ENCODE assay signal across 2 cellular contexts in the genomic region with DNA sequence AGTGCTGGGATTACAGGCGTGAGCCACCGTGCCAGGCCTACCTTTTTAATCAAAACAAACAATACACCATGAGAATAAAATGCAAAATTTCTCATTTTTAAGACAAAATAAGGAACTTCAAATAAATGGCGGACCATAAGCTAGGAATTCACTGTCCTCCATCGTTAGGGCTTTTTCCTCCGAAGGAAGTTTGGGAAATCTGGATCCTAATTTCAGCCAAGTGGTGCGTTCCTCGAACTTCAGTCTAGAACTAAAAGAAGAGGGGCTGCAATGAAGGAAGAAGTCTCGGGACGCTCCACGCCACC.
TF ChIP-seq lines count a peak whose summit lies in the region.

No MANE protein-coding gene starts in this region.

TF ChIP-seq in SK-N-SH, 30 proteins besides CTCF, POLR2A, EP300 and RAD21 (continued from another document):
- TF ChIP-seq, protein P1, sequence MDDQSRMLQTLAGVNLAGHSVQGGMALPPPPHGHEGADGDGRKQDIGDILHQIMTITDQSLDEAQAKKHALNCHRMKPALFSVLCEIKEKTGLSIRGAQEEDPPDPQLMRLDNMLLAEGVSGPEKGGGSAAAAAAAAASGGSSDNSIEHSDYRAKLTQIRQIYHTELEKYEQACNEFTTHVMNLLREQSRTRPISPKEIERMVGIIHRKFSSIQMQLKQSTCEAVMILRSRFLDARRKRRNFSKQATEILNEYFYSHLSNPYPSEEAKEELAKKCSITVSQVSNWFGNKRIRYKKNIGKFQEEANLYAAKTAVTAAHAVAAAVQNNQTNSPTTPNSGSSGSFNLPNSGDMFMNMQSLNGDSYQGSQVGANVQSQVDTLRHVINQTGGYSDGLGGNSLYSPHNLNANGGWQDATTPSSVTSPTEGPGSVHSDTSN (IDR thresholded peaks at IDR 0.05): no peak
- no peak for TF ChIP-seq RFX5 (IDR thresholded peaks at IDR 0.05; ENCODE audit: low read length)
- TF ChIP-seq MEF2A (IDR thresholded peaks at IDR 0.05; ENCODE audit: borderline replicate concordance, low read depth): no peak
- TF ChIP-seq TEAD4 (IDR thresholded peaks at IDR 0.05; ENCODE audit: borderline replicate concordance, insufficient read depth): no peak
- no peak for TF ChIP-seq SIN3A (IDR thresholded peaks at IDR 0.05; ENCODE audit: borderline replicate concordance, low read depth, low read length)

TF ChIP-seq in SK-N-SH treated with all-trans-retinoic acid at 6 μM for 48 hours, 23 proteins besides CTCF, POLR2A, EP300 and RAD21 (continued from another document):
- TF ChIP-seq, protein P2, sequence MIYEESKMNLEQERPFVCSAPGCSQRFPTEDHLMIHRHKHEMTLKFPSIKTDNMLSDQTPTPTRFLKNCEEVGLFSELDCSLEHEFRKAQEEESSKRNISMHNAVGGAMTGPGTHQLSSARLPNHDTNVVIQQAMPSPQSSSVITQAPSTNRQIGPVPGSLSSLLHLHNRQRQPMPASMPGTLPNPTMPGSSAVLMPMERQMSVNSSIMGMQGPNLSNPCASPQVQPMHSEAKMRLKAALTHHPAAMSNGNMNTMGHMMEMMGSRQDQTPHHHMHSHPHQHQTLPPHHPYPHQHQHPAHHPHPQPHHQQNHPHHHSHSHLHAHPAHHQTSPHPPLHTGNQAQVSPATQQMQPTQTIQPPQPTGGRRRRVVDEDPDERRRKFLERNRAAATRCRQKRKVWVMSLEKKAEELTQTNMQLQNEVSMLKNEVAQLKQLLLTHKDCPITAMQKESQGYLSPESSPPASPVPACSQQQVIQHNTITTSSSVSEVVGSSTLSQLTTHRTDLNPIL (CRISPR knock-in tag; IDR thresholded peaks at IDR 0.05; ENCODE audit: low read depth): no peak
- TF ChIP-seq ZFP30 (CRISPR knock-in tag; IDR thresholded peaks at IDR 0.05) (no peak), ZC3H10 (CRISPR knock-in tag; IDR thresholded peaks at IDR 0.05) (no peak), RARB (CRISPR knock-in tag; IDR thresholded peaks at IDR 0.05) (no peak), ZNF70 (CRISPR knock-in tag; IDR thresholded peaks at IDR 0.05) (no peak), ESRRG (CRISPR knock-in tag; IDR thresholded peaks at IDR 0.05) (no peak), TOX (CRISPR knock-in tag; IDR thresholded peaks at IDR 0.05; ENCODE audit: borderline replicate concordance) (no peak), PPARA (CRISPR knock-in tag; IDR thresholded peaks at IDR 0.05; ENCODE audit: borderline replicate concordance) (no peak), BACH2 (CRISPR knock-in tag; IDR thresholded peaks at IDR 0.05; ENCODE audit: borderline replicate concordance) (no peak)
- TF ChIP-seq, protein P3, sequence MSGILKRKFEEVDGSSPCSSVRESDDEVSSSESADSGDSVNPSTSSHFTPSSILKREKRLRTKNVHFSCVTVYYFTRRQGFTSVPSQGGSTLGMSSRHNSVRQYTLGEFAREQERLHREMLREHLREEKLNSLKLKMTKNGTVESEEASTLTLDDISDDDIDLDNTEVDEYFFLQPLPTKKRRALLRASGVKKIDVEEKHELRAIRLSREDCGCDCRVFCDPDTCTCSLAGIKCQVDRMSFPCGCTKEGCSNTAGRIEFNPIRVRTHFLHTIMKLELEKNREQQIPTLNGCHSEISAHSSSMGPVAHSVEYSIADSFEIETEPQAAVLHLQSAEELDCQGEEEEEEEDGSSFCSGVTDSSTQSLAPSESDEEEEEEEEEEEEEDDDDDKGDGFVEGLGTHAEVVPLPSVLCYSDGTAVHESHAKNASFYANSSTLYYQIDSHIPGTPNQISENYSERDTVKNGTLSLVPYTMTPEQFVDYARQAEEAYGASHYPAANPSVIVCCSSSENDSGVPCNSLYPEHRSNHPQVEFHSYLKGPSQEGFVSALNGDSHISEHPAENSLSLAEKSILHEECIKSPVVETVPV (CRISPR knock-in tag; IDR thresholded peaks at IDR 0.05): no peak
- TF ChIP-seq, protein P4, sequence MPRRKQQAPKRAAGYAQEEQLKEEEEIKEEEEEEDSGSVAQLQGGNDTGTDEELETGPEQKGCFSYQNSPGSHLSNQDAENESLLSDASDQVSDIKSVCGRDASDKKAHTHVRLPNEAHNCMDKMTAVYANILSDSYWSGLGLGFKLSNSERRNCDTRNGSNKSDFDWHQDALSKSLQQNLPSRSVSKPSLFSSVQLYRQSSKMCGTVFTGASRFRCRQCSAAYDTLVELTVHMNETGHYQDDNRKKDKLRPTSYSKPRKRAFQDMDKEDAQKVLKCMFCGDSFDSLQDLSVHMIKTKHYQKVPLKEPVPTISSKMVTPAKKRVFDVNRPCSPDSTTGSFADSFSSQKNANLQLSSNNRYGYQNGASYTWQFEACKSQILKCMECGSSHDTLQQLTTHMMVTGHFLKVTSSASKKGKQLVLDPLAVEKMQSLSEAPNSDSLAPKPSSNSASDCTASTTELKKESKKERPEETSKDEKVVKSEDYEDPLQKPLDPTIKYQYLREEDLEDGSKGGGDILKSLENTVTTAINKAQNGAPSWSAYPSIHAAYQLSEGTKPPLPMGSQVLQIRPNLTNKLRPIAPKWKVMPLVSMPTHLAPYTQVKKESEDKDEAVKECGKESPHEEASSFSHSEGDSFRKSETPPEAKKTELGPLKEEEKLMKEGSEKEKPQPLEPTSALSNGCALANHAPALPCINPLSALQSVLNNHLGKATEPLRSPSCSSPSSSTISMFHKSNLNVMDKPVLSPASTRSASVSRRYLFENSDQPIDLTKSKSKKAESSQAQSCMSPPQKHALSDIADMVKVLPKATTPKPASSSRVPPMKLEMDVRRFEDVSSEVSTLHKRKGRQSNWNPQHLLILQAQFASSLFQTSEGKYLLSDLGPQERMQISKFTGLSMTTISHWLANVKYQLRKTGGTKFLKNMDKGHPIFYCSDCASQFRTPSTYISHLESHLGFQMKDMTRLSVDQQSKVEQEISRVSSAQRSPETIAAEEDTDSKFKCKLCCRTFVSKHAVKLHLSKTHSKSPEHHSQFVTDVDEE (CRISPR knock-in tag; IDR thresholded peaks at IDR 0.05): no peak
